11 cellular contexts compared by ENCODE assay signal in genomic region chr1:38000529-38001453, GRCh38. TPM values are rescaled to one million over a fixed set of nuclear protein-coding genes. Genes with fewer than 3 reads are reported as not detected.
DNase-seq lines count a peak whose midpoint lies in the region; ATAC-seq and TF ChIP-seq lines count a peak whose summit lies in the region.
"Had no signal": no experiment of that assay in that cellular context is flagged by ENCODE, and none has a peak within 500 bp of the region (broad histone marks: within the 10 kb centered on the region; RNA-seq: fewer than 3 reads in every experiment).

No MANE protein-coding gene starts in this region.

- H3K4me1 Mint-ChIP-seq in activated CD4-positive, alpha-beta T cell treated with anti-CD3 and anti-CD28 coated beads, Interleukin-2, amount 10 ng/mL, durations not matched to agents 24 days and 14 days = peaks cover 57% of the 10 kb centered on the region

- H3K27me3 ChIP-seq in body of pancreas (no peaks in the 10 kb centered on the region), suprapubic skin (no peaks in the 10 kb centered on the region)

- TF ChIP-seq EP300 in suprapubic skin (IDR thresholded peaks at IDR 0.05) = no peak

- H3K4me1 ChIP-seq in body of pancreas = peaks cover 41% of the 10 kb centered on the region
- peaks cover 75% of the 10 kb centered on the region for H3K4me1 ChIP-seq in suprapubic skin

- H3K36me3 Mint-ChIP-seq in activated CD4-positive, alpha-beta T cell treated with anti-CD3 and anti-CD28 coated beads, Interleukin-2, amount 10 ng/mL, durations not matched to agents 24 days and 14 days (ENCODE audit: low read depth) = peaks cover 46% of the 10 kb centered on the region

- peak overlapping the region; percentile 92 for H3K27ac Mint-ChIP-seq in activated CD4-positive, alpha-beta T cell treated with anti-CD3 and anti-CD28 coated beads, Interleukin-2, amount 10 ng/mL, durations not matched to agents 24 days and 14 days
- H3K27ac Mint-ChIP-seq: B cell had no signal

- no peak for TF ChIP-seq POLR2A in body of pancreas (IDR thresholded peaks at IDR 0.05)
- no peak for TF ChIP-seq POLR2A in suprapubic skin (IDR thresholded peaks at IDR 0.05)

- H3K27me3 Mint-ChIP-seq in activated CD4-positive, alpha-beta T cell treated with anti-CD3 and anti-CD28 coated beads, Interleukin-2, amount 10 ng/mL, durations not matched to agents 24 days and 14 days = no peaks in the 10 kb centered on the region

- peak overlapping the region; percentile 79 for H3K4me3 Mint-ChIP-seq in activated CD4-positive, alpha-beta T cell treated with anti-CD3 and anti-CD28 coated beads, Interleukin-2, amount 10 ng/mL, durations not matched to agents 24 days and 14 days
- H3K4me3 Mint-ChIP-seq: B cell had no signal

- TF ChIP-seq CTCF in body of pancreas (IDR thresholded peaks at IDR 0.05) = no peak
- TF ChIP-seq CTCF in suprapubic skin (IDR thresholded peaks at IDR 0.05) = no peak

- no peaks in the 10 kb centered on the region for H3K9me3 Mint-ChIP-seq in activated CD4-positive, alpha-beta T cell treated with anti-CD3 and anti-CD28 coated beads, Interleukin-2, amount 10 ng/mL, durations not matched to agents 24 days and 14 days

- H3K4me3 ChIP-seq in body of pancreas = no peak overlapping the region
- peak overlapping the region; percentile 0 for H3K4me3 ChIP-seq in suprapubic skin

- 61 to 78% methylated on average over 5 to 13 of the region's 13 CpGs for WGBS in body of pancreas, 2 donors
- 43% methylated on average over 13 of the region's 13 CpGs for WGBS in suprapubic skin

- H3K36me3 ChIP-seq in body of pancreas (replicated peaks in 1 of 2; ENCODE audit: insufficient read depth in 1 of 2, low read depth in 2 of 2) = no peaks in the 10 kb centered on the region
- H3K36me3 ChIP-seq in suprapubic skin = peaks cover 15% of the 10 kb centered on the region

- H3K9me3 ChIP-seq in body of pancreas (no peaks in the 10 kb centered on the region), suprapubic skin (no peaks in the 10 kb centered on the region)

- intact Hi-C loops in activated CD4-positive, alpha-beta T cell treated with anti-CD3 and anti-CD28 coated beads, Interleukin-2, amount 10 ng/mL, durations not matched to agents 24 days and 14 days (cut with micrococcal nuclease) = no loop called here
- intact Hi-C loops in body of pancreas (cut with DNase I) = no loop called here

- no peak for ATAC-seq in body of pancreas

- no peak for DNase-seq in activated CD4-positive, alpha-beta T cell treated with anti-CD3 and anti-CD28 coated beads, Interleukin-2, amount 10 ng/mL, durations not matched to agents 24 days and 14 days
- no peak for DNase-seq in activated CD4-positive, alpha-beta T cell treated with anti-CD3 and anti-CD28 coated beads, Interleukin-2, amount 50 U/mL, for 48 hours
- peak in 1 of 4 donors; percentile 25 for DNase-seq in body of pancreas
- peak; percentile 89 for DNase-seq in iris pigment epithelial cell (ENCODE audit: low read depth)
- no peak for DNase-seq in suprapubic skin (ENCODE audit: low spot score in 2 of 2)
- DNase-seq in stimulated activated CD4-positive, alpha-beta T cell treated with anti-CD3 and anti-CD28 coated beads, Interleukin-12 subunit alpha, Interleukin-12 subunit beta, amount 100 ng/mL, for 4 hours = no peak
- no peak for DNase-seq in NCI-H1092 (lab: John Stamatoyannopoulos, UW)
- DNase-seq in DMS153 treated with DMSO at 0.1 percent for 48 hours (lab: John Stamatoyannopoulos, UW; ENCODE audit: unreplicated experiment) = no peak

- H3K27ac ChIP-seq in body of pancreas (peak overlapping the region in 3 of 4 donors; percentile 41 to 73 (median 69)), suprapubic skin (peak overlapping the region; percentile 86)
- H3K27ac ChIP-seq: VCaP had no signal

RNA-seq across cellular contexts. Expression of gene FHL3, which starts 4.5 kb away (rescaled TPM):
- total RNA-seq in activated CD4-positive, alpha-beta T cell treated with anti-CD3 and anti-CD28 coated beads, Interleukin-2, amount 10 ng/mL, durations not matched to agents 24 days and 14 days = 40.8 and 41.9 TPM in 2 replicates
- 1 to 10 TPM; 7.3 to 7.8 TPM for total RNA-seq in body of pancreas
- total RNA-seq in suprapubic skin = 10 to 100 TPM; 19.1 to 46.4 (median 35.1) TPM

RNA-seq across cellular contexts. Expression of gene SF3A3, which starts 11.0 kb away (rescaled TPM):
- total RNA-seq in activated CD4-positive, alpha-beta T cell treated with anti-CD3 and anti-CD28 coated beads, Interleukin-2, amount 10 ng/mL, durations not matched to agents 24 days and 14 days = 132 and 144 TPM in 2 replicates
- 10 to 100 TPM; 22.1 to 54.1 TPM for total RNA-seq in body of pancreas
- 10 to 100 TPM; 36.9 to 68.4 (median 43.6) TPM for total RNA-seq in suprapubic skin

RNA-seq across cellular contexts. Expression of gene UTP11, which starts 11.7 kb away (rescaled TPM):
- total RNA-seq in activated CD4-positive, alpha-beta T cell treated with anti-CD3 and anti-CD28 coated beads, Interleukin-2, amount 10 ng/mL, durations not matched to agents 24 days and 14 days = 99.5 and 111 TPM in 2 replicates
- 10 to 100 TPM; 10.9 to 13.2 TPM for total RNA-seq in body of pancreas
- 10 to 100 TPM; 32.1 to 48.5 (median 39.5) TPM for total RNA-seq in suprapubic skin

RNA-seq across cellular contexts. Expression of gene POU3F1, which starts 45.8 kb away (rescaled TPM):
- 1.4 and 1.5 TPM in 2 replicates for total RNA-seq in activated CD4-positive, alpha-beta T cell treated with anti-CD3 and anti-CD28 coated beads, Interleukin-2, amount 10 ng/mL, durations not matched to agents 24 days and 14 days
- total RNA-seq in body of pancreas (not detected), suprapubic skin (10 to 100 TPM in 3 of 4 donors, 1 to 10 TPM in 1; 8.8 to 28.5 (median 13.5) TPM)
- total RNA-seq: subcutaneous adipose tissue had no signal

RNA-seq across cellular contexts. Expression of gene INPP5B, which starts 53.9 kb away (rescaled TPM):
- 23.8 and 27.2 TPM in 2 replicates for total RNA-seq in activated CD4-positive, alpha-beta T cell treated with anti-CD3 and anti-CD28 coated beads, Interleukin-2, amount 10 ng/mL, durations not matched to agents 24 days and 14 days
- total RNA-seq in body of pancreas = 10 to 100 TPM; 11.5 to 13.5 TPM
- 10 to 100 TPM; 14.0 to 30.9 (median 17.9) TPM for total RNA-seq in suprapubic skin
